In the genomic region with DNA sequence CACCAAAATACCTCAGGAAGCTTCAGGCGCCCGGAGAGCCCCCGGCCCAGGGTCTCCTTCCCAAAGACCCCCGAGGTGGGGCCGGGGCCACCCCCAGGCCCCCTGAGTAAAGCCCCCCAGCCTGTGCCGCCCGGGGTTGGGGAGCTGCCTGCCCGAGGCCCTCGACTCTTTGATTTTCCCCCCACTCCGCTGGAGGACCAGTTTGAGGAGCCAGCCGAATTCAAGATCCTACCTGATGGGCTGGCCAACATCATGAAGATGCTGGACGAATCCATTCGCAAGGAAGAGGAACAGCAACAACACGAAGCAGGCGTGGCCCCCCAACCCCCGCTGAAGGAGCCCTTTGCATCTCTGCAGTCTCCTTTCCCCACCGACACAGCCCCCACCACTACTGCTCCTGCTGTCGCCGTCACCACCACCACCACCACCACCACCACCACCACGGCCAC, we compare ENCODE assay signal across 12 cellular contexts.
"Had no signal": no experiment of that assay in that cellular context is flagged by ENCODE, and none has a peak within 500 bp of the region (broad histone marks: within the 10 kb centered on the region; RNA-seq: fewer than 3 reads in every experiment).

No MANE protein-coding gene starts in this region.

- H3K27me3 Mint-ChIP-seq: activated naive CD4-positive, alpha-beta T cell treated with anti-CD3 and anti-CD28 coated beads, Interleukin-2, amount 10 ng/mL, durations not matched to agents 7 days and 5 days; effector memory CD8-positive, alpha-beta T cell; naive thymus-derived CD4-positive, alpha-beta T cell; stimulated activated naive B cell treated with anti-CD40 and anti-IgM and Interleukin-4, amounts not matched to agents 10 μg/mL and 1 μg/mL and 100 μg/mL, for 72 hours had no signal

- H3K27ac Mint-ChIP-seq: activated naive CD4-positive, alpha-beta T cell treated with anti-CD3 and anti-CD28 coated beads, Interleukin-2, amount 10 ng/mL, durations not matched to agents 7 days and 5 days; stimulated activated naive B cell treated with anti-CD40 and anti-IgM and Interleukin-4, amounts not matched to agents 10 μg/mL and 1 μg/mL and 100 μg/mL, for 72 hours had no signal

- H3K36me3 Mint-ChIP-seq: immature natural killer cell had no signal

- DNase-seq: activated CD8-positive, alpha-beta memory T cell treated with anti-CD3 and anti-CD28 coated beads, Interleukin-2, amount 50 U/mL, for 4 hours; activated naive CD4-positive, alpha-beta T cell treated with anti-CD3 and anti-CD28 coated beads, Interleukin-2, amount 10 ng/mL, durations not matched to agents 7 days and 5 days; effector memory CD8-positive, alpha-beta T cell; immature natural killer cell; kidney glomerular epithelial cell; left ventricle myocardium inferior; naive thymus-derived CD4-positive, alpha-beta T cell; stimulated activated CD4-positive, alpha-beta T cell treated with anti-CD3 and anti-CD28 coated beads, Interleukin-4, amount 100 ng/mL, for 4 hours; stimulated activated naive B cell treated with anti-CD40 and anti-IgM and Interleukin-4, amounts not matched to agents 10 μg/mL and 1 μg/mL and 100 μg/mL, for 72 hours; thyroid gland had no signal

- H3K9me3 Mint-ChIP-seq: activated naive CD4-positive, alpha-beta T cell treated with anti-CD3 and anti-CD28 coated beads, Interleukin-2, amount 10 ng/mL, durations not matched to agents 7 days and 5 days; effector memory CD8-positive, alpha-beta T cell; stimulated activated naive B cell treated with anti-CD40 and anti-IgM and Interleukin-4, amounts not matched to agents 10 μg/mL and 1 μg/mL and 100 μg/mL, for 72 hours had no signal

- H3K4me3 Mint-ChIP-seq: activated naive CD4-positive, alpha-beta T cell treated with anti-CD3 and anti-CD28 coated beads, Interleukin-2, amount 10 ng/mL, durations not matched to agents 7 days and 5 days; immature natural killer cell; naive thymus-derived CD4-positive, alpha-beta T cell had no signal

- ATAC-seq: effector memory CD8-positive, alpha-beta T cell; naive thymus-derived CD4-positive, alpha-beta T cell; pancreas; sciatic nerve; stimulated activated naive B cell treated with anti-CD40 and anti-IgM and Interleukin-4, amounts not matched to agents 10 μg/mL and 1 μg/mL and 100 μg/mL, for 72 hours had no signal
